Comparison of ENCODE assay signal across 8 cellular contexts in the genomic region with DNA sequence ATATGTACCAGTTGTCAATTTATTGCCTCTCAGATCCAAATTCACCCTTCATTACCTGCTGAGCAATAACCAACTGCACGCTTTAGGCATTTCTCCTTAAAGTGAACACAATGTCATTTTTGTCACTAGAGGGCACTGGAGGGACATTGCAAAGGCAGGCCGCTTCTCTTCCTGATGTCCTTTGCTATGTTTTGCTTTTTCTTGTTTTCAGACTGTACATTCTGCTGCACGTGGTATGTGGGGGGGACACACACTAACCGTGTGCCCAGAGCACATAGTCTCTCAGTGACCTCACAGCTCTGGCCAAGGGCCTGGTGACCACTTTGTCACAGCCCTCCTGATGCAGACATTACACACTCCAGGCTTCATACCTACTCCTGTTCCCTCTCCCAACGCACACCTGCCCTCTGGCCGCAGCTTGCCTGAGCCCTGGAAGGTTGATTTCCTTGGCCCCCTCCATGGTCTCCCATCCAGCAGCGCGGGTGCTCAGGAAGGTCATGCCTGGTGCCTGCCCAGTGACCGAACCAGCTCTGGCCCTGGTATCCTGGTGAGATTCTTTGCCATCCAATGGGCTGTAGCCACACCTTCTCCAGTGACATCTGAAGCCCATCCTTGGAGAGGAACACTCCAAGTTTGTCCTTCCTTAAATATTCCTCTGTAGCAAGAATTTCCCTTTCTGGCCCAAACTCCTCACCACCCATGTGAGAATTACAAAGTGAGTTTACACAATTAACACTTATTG. TPM values are rescaled to one million over a fixed set of nuclear protein-coding genes. Genes with fewer than 3 reads are reported as not detected.
A peak's percentile ranks its signal among the peaks of the same experiment; 100 is the strongest.
DNase-seq lines count a peak whose midpoint lies in the region; ATAC-seq, FAIRE-seq and TF ChIP-seq lines count a peak whose summit lies in the region.

No MANE protein-coding gene starts in this region.

- peak overlapping the region; percentile 34 for H3K4me3 Mint-ChIP-seq in astrocyte (ENCODE audit: unreplicated experiment)
- H3K4me3 Mint-ChIP-seq in stimulated activated memory B cell treated with anti-CD40 and anti-IgM and Interleukin-4, amounts not matched to agents 10 μg/mL and 1 μg/mL and 100 μg/mL, for 72 hours = no peak overlapping the region
- no peak overlapping the region for H3K4me3 Mint-ChIP-seq in activated CD4-positive, alpha-beta memory T cell treated with anti-CD3 and anti-CD28 coated beads, Interleukin-2, amount 10 ng/mL, durations not matched to agents 7 days and 5 days

- H3K27me3 ChIP-seq in astrocyte (ENCODE audit: insufficient read depth, low read length) (peaks cover 5% of the 10 kb centered on the region), HepG2 (ENCODE audit: control insufficient read depth in 1 of 2, insufficient read depth in 2 of 2, low read length in 2 of 2) (no peaks in the 10 kb centered on the region)

- no peak overlapping the region for H3K4me2 ChIP-seq in astrocyte (ENCODE audit: low read length)
- peak overlapping the region; percentile 81 for H3K4me2 ChIP-seq in HepG2 (ENCODE audit: low read depth, low read length)

- BruUV-seq in HepG2 (replicated peaks; lab: Mats Ljungman, UMichigan) = no TSS peak

- no peak for TF ChIP-seq RAD21 in HepG2 (CRISPR knock-in tag; IDR thresholded peaks at IDR 0.05)

- no peak for TF ChIP-seq EP300 in HepG2 (IDR thresholded peaks at IDR 0.05; ENCODE audit: low read depth in 2 of 2, low read length in 2 of 2)
- TF ChIP-seq EP300 in HepG2 (CRISPR knock-in tag; IDR thresholded peaks at IDR 0.05; ENCODE audit: borderline replicate concordance) = no peak

- H3K36me3 ChIP-seq in astrocyte (ENCODE audit: insufficient read depth, low read length) (no peaks in the 10 kb centered on the region), HepG2 (replicated peaks in 1 of 2; ENCODE audit: control insufficient read depth in 1 of 2, insufficient read depth in 2 of 2, low read length in 2 of 2) (no peaks in the 10 kb centered on the region)

- H3K9me3 Mint-ChIP-seq in astrocyte (ENCODE audit: unreplicated experiment) = peaks cover 2% of the 10 kb centered on the region
- peaks cover 6% of the 10 kb centered on the region for H3K9me3 Mint-ChIP-seq in stimulated activated memory B cell treated with anti-CD40 and anti-IgM and Interleukin-4, amounts not matched to agents 10 μg/mL and 1 μg/mL and 100 μg/mL, for 72 hours
- peaks cover 4% of the 10 kb centered on the region for H3K9me3 Mint-ChIP-seq in activated CD4-positive, alpha-beta memory T cell treated with anti-CD3 and anti-CD28 coated beads, Interleukin-2, amount 10 ng/mL, durations not matched to agents 7 days and 5 days

- H3K4me1 Mint-ChIP-seq in astrocyte (ENCODE audit: low read depth, unreplicated experiment) = peaks cover 3% of the 10 kb centered on the region
- peaks cover 6% of the 10 kb centered on the region for H3K4me1 Mint-ChIP-seq in stimulated activated memory B cell treated with anti-CD40 and anti-IgM and Interleukin-4, amounts not matched to agents 10 μg/mL and 1 μg/mL and 100 μg/mL, for 72 hours
- H3K4me1 Mint-ChIP-seq in activated CD4-positive, alpha-beta memory T cell treated with anti-CD3 and anti-CD28 coated beads, Interleukin-2, amount 10 ng/mL, durations not matched to agents 7 days and 5 days = no peaks in the 10 kb centered on the region

- peak; percentile 36 for TF ChIP-seq CTCF in astrocyte (IDR thresholded peaks at IDR 0.05; ENCODE audit: insufficient read depth, low read depth, low read length)
- TF ChIP-seq CTCF in HepG2 (CRISPR knock-in tag; IDR thresholded peaks at IDR 0.05) = peak; percentile 87

- H3K4me3 ChIP-seq in astrocyte (ENCODE audit: insufficient read depth, low read depth, low read length) (no peak overlapping the region), HepG2 (replicated peaks in 1 of 3; ENCODE audit: insufficient read depth in 1 of 3, low read depth in 2 of 3, low read length in 3 of 3) (peak overlapping the region in 1 of 3 experiments; percentile 62; a peak in 2 of 6 replicates)

- POLR2A ChIA-PET in HepG2 (lab: Yijun Ruan, JAX) = no interaction called here
- POLR2A ChIA-PET in activated CD4-positive, alpha-beta memory T cell treated with anti-CD3 and anti-CD28 coated beads, Interleukin-2, amount 10 ng/mL, durations not matched to agents 7 days and 5 days (lab: Charles Lee) = no interaction called here

- no peak overlapping the region for H3K27ac ChIP-seq in astrocyte (ENCODE audit: low read depth, low read length)
- H3K27ac ChIP-seq in HepG2 (ENCODE audit: extremely low read length, insufficient read depth, low read length) = no peak overlapping the region

- H3K27me3 Mint-ChIP-seq in astrocyte (ENCODE audit: low read depth, unreplicated experiment) = peaks cover 22% of the 10 kb centered on the region
- peaks cover 57% of the 10 kb centered on the region for H3K27me3 Mint-ChIP-seq in stimulated activated memory B cell treated with anti-CD40 and anti-IgM and Interleukin-4, amounts not matched to agents 10 μg/mL and 1 μg/mL and 100 μg/mL, for 72 hours
- peaks cover 47% of the 10 kb centered on the region for H3K27me3 Mint-ChIP-seq in activated CD4-positive, alpha-beta memory T cell treated with anti-CD3 and anti-CD28 coated beads, Interleukin-2, amount 10 ng/mL, durations not matched to agents 7 days and 5 days

- intact Hi-C loops in HepG2 (cut with micrococcal nuclease; ENCODE audit: unreplicated experiment) = no loop called here

- H3K27ac Mint-ChIP-seq in astrocyte (ENCODE audit: unreplicated experiment) = no peak overlapping the region
- H3K27ac Mint-ChIP-seq in stimulated activated memory B cell treated with anti-CD40 and anti-IgM and Interleukin-4, amounts not matched to agents 10 μg/mL and 1 μg/mL and 100 μg/mL, for 72 hours = no peak overlapping the region
- no peak overlapping the region for H3K27ac Mint-ChIP-seq in activated CD4-positive, alpha-beta memory T cell treated with anti-CD3 and anti-CD28 coated beads, Interleukin-2, amount 10 ng/mL, durations not matched to agents 7 days and 5 days

- TF ChIP-seq POLR2A in HepG2 (IDR thresholded peaks at IDR 0.05; ENCODE audit: insufficient read depth in 1 of 2, low read depth in 2 of 2, low read length in 2 of 2) = no peak

- no peaks in the 10 kb centered on the region for H3K9me3 ChIP-seq in astrocyte (ENCODE audit: insufficient read depth, low read depth, low read length)
- H3K9me3 ChIP-seq in HepG2 (ENCODE audit: low read length) = no peaks in the 10 kb centered on the region

- H2AFZ ChIP-seq in astrocyte (ENCODE audit: low read depth, low read length) (no peak overlapping the region), HepG2 (ENCODE audit: low read length) (no peak overlapping the region)

- no peaks in the 10 kb centered on the region for H3K36me3 Mint-ChIP-seq in astrocyte (ENCODE audit: low read depth, unreplicated experiment)
- peaks cover 6% of the 10 kb centered on the region for H3K36me3 Mint-ChIP-seq in stimulated activated memory B cell treated with anti-CD40 and anti-IgM and Interleukin-4, amounts not matched to agents 10 μg/mL and 1 μg/mL and 100 μg/mL, for 72 hours
- H3K36me3 Mint-ChIP-seq in activated CD4-positive, alpha-beta memory T cell treated with anti-CD3 and anti-CD28 coated beads, Interleukin-2, amount 10 ng/mL, durations not matched to agents 7 days and 5 days (ENCODE audit: low read depth) = no peaks in the 10 kb centered on the region

- ATAC-seq in HepG2 = peak; percentile 89
- ATAC-seq in stimulated activated memory B cell treated with anti-CD40 and anti-IgM and Interleukin-4, amounts not matched to agents 10 μg/mL and 1 μg/mL and 100 μg/mL, for 72 hours = no peak

- FAIRE-seq in astrocyte (lab: Jason Lieb, UNC) = no peak
- FAIRE-seq in HepG2 (lab: Jason Lieb, UNC) = peak; percentile 75

- DNase-seq in NCI-H446 (lab: John Stamatoyannopoulos, UW) (peak; percentile 5 to 47), NCI-H446 treated with DMSO at 0.1 percent for 48 hours (lab: John Stamatoyannopoulos, UW) (no peak), NCI-H2107 treated with DMSO at 0.1 percent for 48 hours (lab: John Stamatoyannopoulos, UW; ENCODE audit: unreplicated experiment) (peak; percentile 63), astrocyte (ENCODE audit: low read depth) (no peak), HepG2 (ENCODE audit: low spot score) (peak; percentile 73)
- no peak for DNase-seq in activated CD4-positive, alpha-beta memory T cell treated with anti-CD3 and anti-CD28 coated beads, Interleukin-2, amount 10 ng/mL, durations not matched to agents 7 days and 5 days
- DNase-seq in activated naive CD4-positive, alpha-beta T cell treated with anti-CD3 and anti-CD28 coated beads, Interleukin-2, amount 50 U/mL, for 16 hours = no peak

- H3K9ac ChIP-seq in astrocyte (ENCODE audit: low read length) (no peak overlapping the region), HepG2 (ENCODE audit: insufficient read depth, low read depth, low read length) (no peak overlapping the region)

- H3K79me2 ChIP-seq in astrocyte (ENCODE audit: insufficient read depth, low read length) (no peaks in the 10 kb centered on the region), HepG2 (ENCODE audit: insufficient read depth, low read length) (no peaks in the 10 kb centered on the region)

- H4K20me1 ChIP-seq in astrocyte (ENCODE audit: insufficient read depth, low read length) = no peaks in the 10 kb centered on the region
- no peaks in the 10 kb centered on the region for H4K20me1 ChIP-seq in HepG2 (ENCODE audit: insufficient read depth, low read length)

- CTCF ChIA-PET in HepG2 (lab: Yijun Ruan, JAX; ENCODE audit: low intra/inter-chr PET ratio, low total read pairs) = interaction anchor here (6.4 kb wide), 1 partner anchor 123 kb away, joined by 87 read pairs; no protein-coding TSS in a partner anchor
- CTCF ChIA-PET in activated CD4-positive, alpha-beta memory T cell treated with anti-CD3 and anti-CD28 coated beads, Interleukin-2, amount 10 ng/mL, durations not matched to agents 7 days and 5 days (lab: Charles Lee) = interaction anchor here (1.2 to 2.8 kb wide), 7 partner anchors 8 to 125 kb away, joined by 4 to 10 read pairs (median 5); no protein-coding TSS in a partner anchor

- in situ Hi-C loops in HepG2 (cut with HindIII; ENCODE audit: extremely low pct_ligation_motif_present, low pct_unique_long_range_greater_than_20kb) = loop anchor here (5.0 to 10.0 kb wide), 2 partner anchors 125 to 253 kb away; no protein-coding TSS in a partner anchor

- H3K4me1 ChIP-seq in astrocyte (ENCODE audit: insufficient read depth, low read length) = no peaks in the 10 kb centered on the region
- H3K4me1 ChIP-seq in HepG2 (ENCODE audit: insufficient read depth, low read length) = peaks cover 16% of the 10 kb centered on the region

- WGBS in HepG2 (ENCODE audit: low lambda C conversion rate) = 21% methylated on average over 9 of the region's 9 CpGs

RNA-seq across cellular contexts. Expression of a gene that starts 39.9 kb away (rescaled TPM):
- not detected in 2 replicates for total RNA-seq in astrocyte
- not detected in 2 replicates for total RNA-seq in HepG2 (2016; rRNA removed; fragmentation: Illumina TruSeq; extraction: Trizol)
- not detected in 2 replicates for total RNA-seq in HepG2 (2016; cell fraction: cytosol; rRNA removed; fragmentation: Illumina TruSeq; extraction: Trizol; ENCODE audit: low read depth)
- not detected in 2 replicates for total RNA-seq in HepG2 (2016; cell fraction: insoluble cytoplasmic fraction; rRNA removed; fragmentation: Illumina TruSeq; extraction: Trizol)
- total RNA-seq in HepG2 (2016; cell fraction: membrane; rRNA removed; fragmentation: Illumina TruSeq; extraction: Trizol) = not detected in 2 replicates
- not detected in 2 replicates for total RNA-seq in HepG2 (2016; cell fraction: nucleus; rRNA removed; fragmentation: Illumina TruSeq; extraction: Trizol)
- not detected in 2 replicates for polyA plus RNA-seq in HepG2 (2011; rRNA removed)
- not detected in 2 replicates for polyA plus RNA-seq in HepG2 (2011; cell fraction: cytosol; rRNA removed)
- not detected in 2 replicates for polyA plus RNA-seq in HepG2 (2011; cell fraction: nucleus; rRNA removed)
- not detected in 2 replicates for polyA plus RNA-seq in HepG2 (2012)
- not detected in 2 replicates for polyA plus RNA-seq in HepG2 (2016; cell fraction: cytosol; fragmentation: Illumina TruSeq; extraction: Trizol; ENCODE audit: low read depth)
- not detected in 2 replicates for polyA plus RNA-seq in HepG2 (2016; cell fraction: insoluble cytoplasmic fraction; fragmentation: Illumina TruSeq; extraction: Trizol; ENCODE audit: low read depth)
- polyA plus RNA-seq in HepG2 (2016; cell fraction: membrane; fragmentation: Illumina TruSeq; extraction: Trizol; ENCODE audit: low read depth) = not detected in 2 replicates
- polyA plus RNA-seq in HepG2 (2016; cell fraction: nucleus; fragmentation: Illumina TruSeq; extraction: Trizol; ENCODE audit: insufficient read depth, low read depth) = not detected in 2 replicates
- not detected in 2 replicates for polyA minus RNA-seq in HepG2 (2011; rRNA and poly(A)+ RNA removed; ENCODE audit: low replicate concordance)
- not detected in 2 replicates for polyA minus RNA-seq in HepG2 (2011; cell fraction: cytosol; rRNA and poly(A)+ RNA removed)
- not detected in 2 replicates for polyA minus RNA-seq in HepG2 (2011; cell fraction: nucleus; rRNA and poly(A)+ RNA removed)
- not detected for total RNA-seq in activated CD4-positive, alpha-beta memory T cell treated with anti-CD3 and anti-CD28 coated beads, Interleukin-2, amount 10 ng/mL, durations not matched to agents 7 days and 5 days

Comparison
In these comparisons a context has a peak if more than half of its experiments do, and no peak if none do; other contexts are left out.
1. DNase-seq: peak in NCI-H446 (2 of 2), NCI-H2107 treated with DMSO at 0.1 percent for 48 hours (single experiment) and HepG2 (single experiment); none in NCI-H446 treated with DMSO at 0.1 percent for 48 hours (single experiment), astrocyte (single experiment), activated CD4-positive, alpha-beta memory T cell treated with anti-CD3 and anti-CD28 coated beads, Interleukin-2, amount 10 ng/mL, durations not matched to agents 7 days and 5 days (single experiment) and activated naive CD4-positive, alpha-beta T cell treated with anti-CD3 and anti-CD28 coated beads, Interleukin-2, amount 50 U/mL, for 16 hours (single experiment).